8 cellular contexts compared by ENCODE assay signal in the genomic region with DNA sequence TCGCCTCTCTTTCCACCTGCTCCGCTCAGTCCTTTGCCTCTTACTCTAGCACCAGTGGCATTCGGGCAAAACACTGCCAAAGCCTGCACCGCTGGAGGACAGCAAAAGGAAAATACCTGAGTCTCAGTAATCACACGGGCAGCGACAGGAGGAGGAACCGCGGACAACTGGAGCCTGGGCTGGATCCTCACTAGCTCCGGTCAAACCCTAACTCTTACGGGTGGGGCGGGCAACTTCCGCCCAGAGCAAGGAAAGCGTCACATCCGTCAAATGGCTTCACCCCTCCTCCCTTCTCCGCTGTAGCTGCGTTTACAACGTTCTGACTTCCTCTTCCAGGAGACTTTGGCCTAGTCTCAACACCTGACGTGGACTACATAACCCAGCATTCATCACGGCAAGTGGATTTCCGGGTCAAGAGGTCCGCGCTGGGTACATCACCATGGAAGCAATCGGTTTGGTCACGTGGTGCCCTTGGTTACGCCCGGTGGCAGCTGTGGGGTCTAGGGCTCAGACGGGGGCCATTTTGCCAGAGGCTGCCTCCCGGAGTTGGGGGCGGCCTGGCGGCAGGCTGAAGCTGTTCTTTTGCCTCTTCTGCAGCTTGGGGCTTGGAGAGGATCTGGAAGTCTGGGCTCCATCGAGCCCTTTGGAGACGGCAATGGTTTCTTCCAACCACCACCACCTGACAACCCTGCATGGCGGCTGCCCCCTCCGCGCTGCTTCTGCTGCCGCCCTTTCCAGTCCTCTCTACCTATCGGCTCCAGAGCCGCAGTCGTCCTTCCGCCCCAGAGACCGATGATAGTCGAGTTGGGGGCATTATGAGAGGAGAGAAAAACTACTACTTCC. TPM values are rescaled to one million over a fixed set of nuclear protein-coding genes. Genes with fewer than 3 reads are reported as not detected.
DNase-seq lines count a peak whose midpoint lies in the region; ATAC-seq, FAIRE-seq and TF ChIP-seq lines count a peak whose summit lies in the region.

A gene with protein sequence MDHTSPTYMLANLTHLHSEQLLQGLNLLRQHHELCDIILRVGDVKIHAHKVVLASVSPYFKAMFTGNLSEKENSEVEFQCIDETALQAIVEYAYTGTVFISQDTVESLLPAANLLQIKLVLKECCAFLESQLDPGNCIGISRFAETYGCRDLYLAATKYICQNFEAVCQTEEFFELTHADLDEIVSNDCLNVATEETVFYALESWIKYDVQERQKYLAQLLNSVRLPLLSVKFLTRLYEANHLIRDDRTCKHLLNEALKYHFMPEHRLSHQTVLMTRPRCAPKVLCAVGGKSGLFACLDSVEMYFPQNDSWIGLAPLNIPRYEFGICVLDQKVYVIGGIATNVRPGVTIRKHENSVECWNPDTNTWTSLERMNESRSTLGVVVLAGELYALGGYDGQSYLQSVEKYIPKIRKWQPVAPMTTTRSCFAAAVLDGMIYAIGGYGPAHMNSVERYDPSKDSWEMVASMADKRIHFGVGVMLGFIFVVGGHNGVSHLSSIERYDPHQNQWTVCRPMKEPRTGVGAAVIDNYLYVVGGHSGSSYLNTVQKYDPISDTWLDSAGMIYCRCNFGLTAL (minus strand): TSS at position 218 of the 843 bp plus-strand sequence. CDS start 16,019 bp downstream, outside the sequence.
A gene with protein sequence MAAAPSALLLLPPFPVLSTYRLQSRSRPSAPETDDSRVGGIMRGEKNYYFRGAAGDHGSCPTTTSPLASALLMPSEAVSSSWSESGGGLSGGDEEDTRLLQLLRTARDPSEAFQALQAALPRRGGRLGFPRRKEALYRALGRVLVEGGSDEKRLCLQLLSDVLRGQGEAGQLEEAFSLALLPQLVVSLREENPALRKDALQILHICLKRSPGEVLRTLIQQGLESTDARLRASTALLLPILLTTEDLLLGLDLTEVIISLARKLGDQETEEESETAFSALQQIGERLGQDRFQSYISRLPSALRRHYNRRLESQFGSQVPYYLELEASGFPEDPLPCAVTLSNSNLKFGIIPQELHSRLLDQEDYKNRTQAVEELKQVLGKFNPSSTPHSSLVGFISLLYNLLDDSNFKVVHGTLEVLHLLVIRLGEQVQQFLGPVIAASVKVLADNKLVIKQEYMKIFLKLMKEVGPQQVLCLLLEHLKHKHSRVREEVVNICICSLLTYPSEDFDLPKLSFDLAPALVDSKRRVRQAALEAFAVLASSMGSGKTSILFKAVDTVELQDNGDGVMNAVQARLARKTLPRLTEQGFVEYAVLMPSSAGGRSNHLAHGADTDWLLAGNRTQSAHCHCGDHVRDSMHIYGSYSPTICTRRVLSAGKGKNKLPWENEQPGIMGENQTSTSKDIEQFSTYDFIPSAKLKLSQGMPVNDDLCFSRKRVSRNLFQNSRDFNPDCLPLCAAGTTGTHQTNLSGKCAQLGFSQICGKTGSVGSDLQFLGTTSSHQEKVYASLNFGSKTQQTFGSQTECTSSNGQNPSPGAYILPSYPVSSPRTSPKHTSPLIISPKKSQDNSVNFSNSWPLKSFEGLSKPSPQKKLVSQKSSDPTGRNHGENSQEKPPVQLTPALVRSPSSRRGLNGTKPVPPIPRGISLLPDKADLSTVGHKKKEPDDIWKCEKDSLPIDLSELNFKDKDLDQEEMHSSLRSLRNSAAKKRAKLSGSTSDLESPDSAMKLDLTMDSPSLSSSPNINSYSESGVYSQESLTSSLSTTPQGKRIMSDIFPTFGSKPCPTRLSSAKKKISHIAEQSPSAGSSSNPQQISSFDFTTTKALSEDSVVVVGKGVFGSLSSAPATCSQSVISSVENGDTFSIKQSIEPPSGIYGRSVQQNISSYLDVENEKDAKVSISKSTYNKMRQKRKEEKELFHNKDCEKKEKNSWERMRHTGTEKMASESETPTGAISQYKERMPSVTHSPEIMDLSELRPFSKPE (N-terminal part only) (plus strand): TSS at position 461 of the 843 bp plus-strand sequence. CDS start 232 bp downstream, at position 693.

- H3K36me3 ChIP-seq in keratinocyte (ENCODE audit: control insufficient read depth in 2 of 2, extremely low read depth in 1 of 2, insufficient read depth in 2 of 2, low read length in 2 of 2) = no peaks in the 10 kb centered on the region

- DNase-seq in AG10803 (ENCODE audit: low read depth) = peak; percentile 100
- peak; percentile 99 for DNase-seq in NCI-H345 treated with DMSO at 0.1 percent for 48 hours (lab: John Stamatoyannopoulos, UW; ENCODE audit: unreplicated experiment)
- peak; percentile 97 for DNase-seq in activated CD4-positive, CD25-positive, alpha-beta regulatory T cell treated with anti-CD3 and anti-CD28 coated beads, Interleukin-2, amount 50 U/mL, for 16 hours (ENCODE audit: low read depth, low spot score)
- peak; percentile 97 to 98 for DNase-seq in cerebellar nuclear complex (lab: John Stamatoyannopoulos, UW)
- DNase-seq in keratinocyte (ENCODE audit: low read depth, low spot score) = peak; percentile 92
- peak; percentile 79 to 88 for DNase-seq in stimulated activated CD4-positive, alpha-beta T cell treated with anti-CD3 and anti-CD28 coated beads, Interleukin-15, amount 100 ng/mL, for 1 hour (ENCODE audit: low read depth in 1 of 2, low spot score in 1 of 2)

- H3K4me3 ChIP-seq in AG10803 (ENCODE audit: low read length) (peak within 1 kb of the TSS; percentile 97), keratinocyte (ENCODE audit: control insufficient read depth in 2 of 3, extremely low read depth in 1 of 3, insufficient read depth in 2 of 3, low read depth in 1 of 3, low read length in 3 of 3) (peak within 1 kb of the TSS; percentile 80 to 99 (median 98))

- TF ChIP-seq CTCF in AG10803 (conservative IDR thresholded peaks at IDR 0.05; ENCODE audit: low read length) (no peak), keratinocyte (optimal IDR thresholded peaks at IDR 0.05 in 1 of 3, IDR thresholded peaks at IDR 0.05 in 1 of 3, conservative IDR thresholded peaks at IDR 0.05 in 1 of 3; ENCODE audit: extremely low read depth in 1 of 3, insufficient read depth in 2 of 3, low read length in 3 of 3) (no peak)

- H4K20me1 ChIP-seq in keratinocyte (ENCODE audit: control insufficient read depth, extremely low read depth, insufficient read depth, low read length) = peaks cover 10% of the 10 kb centered on the region

- ATAC-seq in GM19035 (IDR thresholded peaks at IDR 0.05; ENCODE audit: unreplicated experiment) (peak; percentile 92), HG03342 (IDR thresholded peaks at IDR 0.05; ENCODE audit: unreplicated experiment) (peak; percentile 92)

- dilution Hi-C loops in keratinocyte (cut with MboI; ENCODE audit: extremely low pct_ligation_motif_present, low sequenced_read_pairs) = no loop called here

- H3K9ac ChIP-seq in keratinocyte (ENCODE audit: control insufficient read depth, extremely low read depth, insufficient read depth, low read length) = peak within 1 kb of the TSS; percentile 93

- H3K4me2 ChIP-seq in keratinocyte (ENCODE audit: control insufficient read depth, extremely low read depth, insufficient read depth, low read depth, low read length) = peak within 1 kb of the TSS; percentile 87

- H3K9me3 ChIP-seq in keratinocyte (ENCODE audit: control insufficient read depth, low read depth, low read length) = no peaks in the 10 kb centered on the region

- H3K4me1 ChIP-seq in keratinocyte (ENCODE audit: control insufficient read depth, extremely low read depth, insufficient read depth, low read length) = peaks cover 28% of the 10 kb centered on the region

- H3K79me2 ChIP-seq in keratinocyte (ENCODE audit: control insufficient read depth, insufficient read depth, low read length) = peaks cover 86% of the 10 kb centered on the region

- FAIRE-seq in keratinocyte (lab: Jason Lieb, UNC) = peak; percentile 99

- peaks cover 4% of the 10 kb centered on the region for H3K9me1 ChIP-seq in keratinocyte (ENCODE audit: control insufficient read depth, extremely low read depth, insufficient read depth, low read length)

- H3K27me3 ChIP-seq in keratinocyte (ENCODE audit: control insufficient read depth, extremely low read depth, insufficient read depth, low read length) = no peaks in the 10 kb centered on the region

- peak within 1 kb of the TSS; percentile 99 for H2AFZ ChIP-seq in keratinocyte (ENCODE audit: control insufficient read depth, low read length)

- H3K27ac ChIP-seq in keratinocyte (ENCODE audit: control insufficient read depth, insufficient read depth, low read length) = peak within 1 kb of the TSS; percentile 96

RNA-seq across cellular contexts. Expression of the first gene that starts in this region (rescaled TPM):
- 4.4 to 6.1 TPM (median 6.0 TPM) in 3 replicates for polyA plus RNA-seq in keratinocyte
- polyA plus RNA-seq in keratinocyte (2011; ENCODE audit: low read depth) = 5.1 TPM
- 1.8 and 4.2 TPM in 2 replicates for polyA plus RNA-seq in keratinocyte (2011; cell fraction: cytosol; rRNA removed)
- polyA plus RNA-seq in keratinocyte (2011; cell fraction: nucleus; rRNA removed) = 8.6 and 11.4 TPM in 2 replicates
- 4.6 and 6.7 TPM in 2 replicates for polyA plus RNA-seq in keratinocyte (2012; ENCODE audit: low replicate concordance)
- polyA minus RNA-seq in keratinocyte = 4.7 to 21.9 TPM (median 20.0 TPM) in 3 replicates
- 4.2 TPM for polyA minus RNA-seq in keratinocyte (2011; cell fraction: cytosol; rRNA and poly(A)+ RNA removed)
- 9.6 and 22.7 TPM in 2 replicates for polyA minus RNA-seq in keratinocyte (2011; cell fraction: nucleus; rRNA and poly(A)+ RNA removed)

RNA-seq across cellular contexts. Expression of the second gene that starts in this region (rescaled TPM):
- polyA plus RNA-seq in keratinocyte = 4.9 to 8.2 TPM (median 7.3 TPM) in 3 replicates
- 2.9 TPM for polyA plus RNA-seq in keratinocyte (2011; ENCODE audit: low read depth)
- polyA plus RNA-seq in keratinocyte (2011; cell fraction: cytosol; rRNA removed) = 2.8 and 8.0 TPM in 2 replicates
- polyA plus RNA-seq in keratinocyte (2011; cell fraction: nucleus; rRNA removed) = 9.4 and 9.9 TPM in 2 replicates
- polyA plus RNA-seq in keratinocyte (2012; ENCODE audit: low replicate concordance) = 3.4 and 4.1 TPM in 2 replicates
- polyA minus RNA-seq in keratinocyte = 3.9 to 20.3 TPM (median 14.1 TPM) in 3 replicates
- polyA minus RNA-seq in keratinocyte (2011; cell fraction: cytosol; rRNA and poly(A)+ RNA removed) = 10.2 TPM
- polyA minus RNA-seq in keratinocyte (2011; cell fraction: nucleus; rRNA and poly(A)+ RNA removed) = 13.8 and 31.7 TPM in 2 replicates

Comparison
In these comparisons a context has a peak if more than half of its experiments do, and no peak if none do; other contexts are left out.
1. Peak in every context shown above with its lines: DNase-seq, ATAC-seq, H3K4me3 ChIP-seq and H3K27ac ChIP-seq.